Comparison of ENCODE assay signal across 21 cellular contexts in genomic region chr3:51959651-51960050, GRCh38. TPM values are rescaled to one million over a fixed set of nuclear protein-coding genes. Genes with fewer than 3 reads are reported as not detected.
A peak's percentile ranks its signal among the peaks of the same experiment; 100 is the strongest.
DNase-seq lines count a peak whose midpoint lies in the region; ATAC-seq and TF ChIP-seq lines count a peak whose summit lies in the region.
"Had no signal": no experiment of that assay in that cellular context is flagged by ENCODE, and none has a peak within 500 bp of the region (broad histone marks: within the 10 kb centered on the region; RNA-seq: fewer than 3 reads in every experiment).

No MANE protein-coding gene starts in this region.

- DNase-seq in right cardiac atrium (peak in 2 of 3 donors; percentile 31 to 51), cardiac septum (ENCODE audit: low spot score) (no peak), mucosa of descending colon (peak in 2 of 3 donors; percentile 15 to 30), substantia nigra (lab: John Stamatoyannopoulos, UW) (no peak), G401 (ENCODE audit: low spot score) (no peak)
- DNase-seq: Caco-2; CD4-positive, CD25-positive, alpha-beta regulatory T cell; CD8-positive, alpha-beta T cell; DMS153; DND-41; GDM1; H9 had no signal

- intact Hi-C loops in right cardiac atrium (cut with DNase I) = no loop called here
- intact Hi-C loops in cardiac septum (cut with DNase I) = no loop called here
- intact Hi-C loops in mucosa of descending colon (cut with DNase I, micrococcal nuclease) = no loop called here

- ATAC-seq in right cardiac atrium = no peak
- ATAC-seq in mucosa of descending colon = no peak
- ATAC-seq in GM18517 (IDR thresholded peaks at IDR 0.05; ENCODE audit: unreplicated experiment) = no peak
- ATAC-seq: CD8-positive, alpha-beta T cell; GM12878; GM23338; HCT116 had no signal

- 98% methylated on average over 7 of the region's 7 CpGs for WGBS in right cardiac atrium

- in situ Hi-C loops in G401 (cut with HindIII; ENCODE audit: low sequenced_read_pairs) = no loop called here

- no peak for TF ChIP-seq CTCF in mucosa of descending colon (IDR thresholded peaks at IDR 0.05)

- H3K4me1 ChIP-seq in right cardiac atrium (ENCODE audit: control insufficient read depth, insufficient read depth, low read length) (peaks cover 24% of the 10 kb centered on the region), mucosa of descending colon (ENCODE audit: low read depth) (peaks cover 7% of the 10 kb centered on the region)
- H3K4me1 ChIP-seq: Caco-2 had no signal

- no peaks in the 10 kb centered on the region for H3K36me3 ChIP-seq in mucosa of descending colon (ENCODE audit: low read depth)

- H3K9me3 ChIP-seq in right cardiac atrium (ENCODE audit: control insufficient read depth, low read length) (no peaks in the 10 kb centered on the region), mucosa of descending colon (no peaks in the 10 kb centered on the region)
- H3K9me3 ChIP-seq: BLaER1, Caco-2 had no signal

- H3K4me3 ChIP-seq in right cardiac atrium (ENCODE audit: low read length) = no peak overlapping the region
- H3K4me3 ChIP-seq in mucosa of descending colon = no peak overlapping the region
- H3K4me3 ChIP-seq: BLaER1, GM12878, GM23338 had no signal

- H3K27ac ChIP-seq in right cardiac atrium (ENCODE audit: low read length) (no peak overlapping the region), substantia nigra (ENCODE audit: low read depth, low read length, poor library complexity, severe bottlenecking) (peak overlapping the region; percentile 14)
- H3K27ac ChIP-seq: BLaER1, C4-2B had no signal

- H3K27me3 ChIP-seq in right cardiac atrium (ENCODE audit: control insufficient read depth, insufficient read depth) = no peaks in the 10 kb centered on the region

RNA-seq across cellular contexts. Expression of gene GPR62, which starts 4.5 kb away (rescaled TPM):
- total RNA-seq in right cardiac atrium = 1 to 10 TPM in 1 of 4 donors, under 1 TPM in 3; 0.19 to 1.5 (median 0.54) TPM
- 0.34 TPM for polyA plus RNA-seq in right cardiac atrium
- total RNA-seq in cardiac septum = 0.16 TPM
- under 1 TPM in 1 of 3 donors, not detected in 2; 0.22 TPM for total RNA-seq in mucosa of descending colon
- total RNA-seq in G401 (2014; rRNA removed; shearing (Covaris generic)) = not detected in 2 replicates
- total RNA-seq: A172; A673; Caco-2; CD4-positive, CD25-positive, alpha-beta regulatory T cell; CD8-positive, alpha-beta T cell; GM12878; H4 had no signal
- polyA plus RNA-seq: GM12878 had no signal

RNA-seq across cellular contexts. Expression of gene PCBP4, which starts 7.6 kb away (rescaled TPM):
- 10 to 100 TPM; 62.2 to 81.7 (median 67.9) TPM for total RNA-seq in right cardiac atrium
- 88.1 TPM for polyA plus RNA-seq in right cardiac atrium
- total RNA-seq in cardiac septum = 91.4 TPM
- 10 to 100 TPM; 17.8 to 41.9 (median 25.9) TPM for total RNA-seq in mucosa of descending colon
- 57.1 and 80.7 TPM in 2 replicates for total RNA-seq in G401 (2014; rRNA removed; shearing (Covaris generic))

RNA-seq across cellular contexts. Expression of gene ABHD14B, which starts 14.2 kb away (rescaled TPM):
- 10 to 100 TPM; 14.8 to 23.3 (median 18.5) TPM for total RNA-seq in right cardiac atrium
- polyA plus RNA-seq in right cardiac atrium = 22.7 TPM
- 13.6 TPM for total RNA-seq in cardiac septum
- total RNA-seq in mucosa of descending colon = 10 to 100 TPM; 63.4 to 84.0 (median 81.0) TPM
- 6.5 and 9.9 TPM in 2 replicates for total RNA-seq in G401 (2014; rRNA removed; shearing (Covaris generic))

RNA-seq across cellular contexts. Expression of gene ABHD14A, which starts 15.2 kb away (rescaled TPM):
- total RNA-seq in right cardiac atrium (10 to 100 TPM; 19.9 to 25.9 (median 23.2) TPM), cardiac septum (12.5 TPM), mucosa of descending colon (10 to 100 TPM in 1 of 3 donors, 1 to 10 TPM in 2; 6.3 to 14.8 (median 9.1) TPM)
- polyA plus RNA-seq in right cardiac atrium = 43.3 TPM
- 14.8 and 26.8 TPM in 2 replicates for total RNA-seq in G401 (2014; rRNA removed; shearing (Covaris generic))

RNA-seq across cellular contexts. Expression of gene PARP3, which starts 17.5 kb away (rescaled TPM):
- total RNA-seq in right cardiac atrium (10 to 100 TPM; 11.6 to 17.4 (median 12.7) TPM), cardiac septum (15.2 TPM), mucosa of descending colon (10 to 100 TPM; 27.0 to 34.0 (median 29.2) TPM)
- 10.3 TPM for polyA plus RNA-seq in right cardiac atrium
- 6.4 and 9.7 TPM in 2 replicates for total RNA-seq in G401 (2014; rRNA removed; shearing (Covaris generic))

Comparison
In these comparisons a context has a peak if more than half of its experiments do, and no peak if none do; other contexts are left out.
1. DNase-seq: peak in right cardiac atrium (2 of 3) and mucosa of descending colon (2 of 3); none in cardiac septum (single experiment), substantia nigra (0 of 49) and G401 (single experiment).